In genomic region chr15:99707481-99708270, GRCh38 we compare ENCODE assay signal across 10 cellular contexts. TPM values are rescaled to one million over a fixed set of nuclear protein-coding genes. Genes with fewer than 3 reads are reported as not detected.
DNase-seq lines count a peak whose midpoint lies in the region; ATAC-seq and TF ChIP-seq lines count a peak whose summit lies in the region.
"Had no signal": no experiment of that assay in that cellular context is flagged by ENCODE, and none has a peak within 500 bp of the region (broad histone marks: within the 10 kb centered on the region; RNA-seq: fewer than 3 reads in every experiment).

No MANE protein-coding gene starts in this region.

- no peak overlapping the region for H2AK5ac ChIP-seq in mesenchymal stem cell (ENCODE audit: low read length, severe bottlenecking)

- H2BK120ac ChIP-seq in mesenchymal stem cell (ENCODE audit: low read depth, low read length): no peak overlapping the region

- H3K9me3 ChIP-seq in mesenchymal stem cell (ENCODE audit: control insufficient read depth, low read length): no peaks in the 10 kb centered on the region

- H2BK12ac ChIP-seq in mesenchymal stem cell (ENCODE audit: low read length in 2 of 2): peak overlapping the region in 1 of 2 experiments; percentile 64

- no peak overlapping the region for H3K4me2 ChIP-seq in mesenchymal stem cell (ENCODE audit: low read length, poor library complexity, severe bottlenecking)

- H2AFZ ChIP-seq in ACC112 (ENCODE audit: low read length, unreplicated experiment) (no peak overlapping the region), mesenchymal stem cell (ENCODE audit: low read depth, low read length) (no peak overlapping the region)

- no peak overlapping the region for H3K18ac ChIP-seq in mesenchymal stem cell (ENCODE audit: low read depth in 1 of 2, low read length in 2 of 2)

- H2BK5ac ChIP-seq in mesenchymal stem cell (ENCODE audit: low read depth, low read length, poor library complexity, severe bottlenecking): no peak overlapping the region

- H3K27me3 ChIP-seq in ACC112 (ENCODE audit: insufficient read depth, low read length): no peaks in the 10 kb centered on the region
- H3K27me3 ChIP-seq in mesenchymal stem cell (ENCODE audit: control insufficient read depth in 1 of 2, insufficient read depth in 1 of 2, low read length in 2 of 2): no peaks in the 10 kb centered on the region

- H3K4me1 ChIP-seq in ACC112 (ENCODE audit: control insufficient read depth, insufficient read depth, low read length, unreplicated experiment): peaks cover 46% of the 10 kb centered on the region
- H3K4me1 ChIP-seq in mesenchymal stem cell (ENCODE audit: control insufficient read depth, insufficient read depth, low read depth, low read length): peaks cover 8% of the 10 kb centered on the region

- no peak overlapping the region for H3K14ac ChIP-seq in mesenchymal stem cell (ENCODE audit: low read length in 2 of 2)

- TF ChIP-seq CTCF in astrocyte of the spinal cord (IDR thresholded peaks at IDR 0.05; ENCODE audit: low read depth, low read length): no peak

- in situ Hi-C loops in astrocyte of the spinal cord (cut with HindIII; ENCODE audit: low sequenced_read_pairs): no loop called here

- H3K23ac ChIP-seq in mesenchymal stem cell (ENCODE audit: low read length in 2 of 2): no peak overlapping the region

- H3K36me3 ChIP-seq in ACC112 (ENCODE audit: insufficient read depth, low read length) (0 out of 2 replicates have a peak, but pooled peaks cover 5% of the 10 kb centered on the region), mesenchymal stem cell (ENCODE audit: control insufficient read depth in 1 of 2, insufficient read depth in 2 of 2, low read depth in 1 of 2, low read length in 2 of 2) (peaks cover 24 to 27% of the 10 kb centered on the region in 2 experiments)

- peak overlapping the region; percentile 75 for H3K9ac ChIP-seq in mesenchymal stem cell (ENCODE audit: low read length)

- peak overlapping the region; percentile 58 for H3K4me3 ChIP-seq in ACC112 (ENCODE audit: low read depth, low read length)
- no peak overlapping the region for H3K4me3 ChIP-seq in astrocyte of the spinal cord (ENCODE audit: low read depth, low read length)
- H3K4me3 ChIP-seq in mesenchymal stem cell (ENCODE audit: insufficient read depth in 1 of 2, low read depth in 1 of 2, low read length in 2 of 2): peak overlapping the region in 1 of 2 experiments; percentile 55

- H2BK15ac ChIP-seq in mesenchymal stem cell (ENCODE audit: low read depth, poor library complexity, severe bottlenecking): no peak overlapping the region

- peaks cover 5% of the 10 kb centered on the region for H3K79me1 ChIP-seq in mesenchymal stem cell (replicated peaks; ENCODE audit: low read length, poor library complexity, severe bottlenecking)

- no peaks in the 10 kb centered on the region for H3K79me2 ChIP-seq in ACC112 (ENCODE audit: control insufficient read depth, insufficient read depth, low read length, unreplicated experiment)

- DNase-seq in astrocyte of the spinal cord (ENCODE audit: low read depth, low spot score) (peak; percentile 43), mesenchymal stem cell (peak; percentile 30), C1 segment of cervical spinal cord (lab: John Stamatoyannopoulos, UW) (no peak), anterior cingulate cortex (lab: John Stamatoyannopoulos, UW) (no peak)
- DNase-seq: hippocampal formation, NCI-H146 had no signal

- peak overlapping the region; percentile 59 for H3K27ac ChIP-seq in ACC112 (ENCODE audit: low read depth, low read length)
- H3K27ac ChIP-seq in mesenchymal stem cell (ENCODE audit: low read length, poor library complexity, severe bottlenecking): no peak overlapping the region

- 82% methylated on average over 8 of the region's 11 CpGs for WGBS in mesenchymal stem cell

- H4K8ac ChIP-seq in mesenchymal stem cell (ENCODE audit: low read length): no peak overlapping the region

- H3K4ac ChIP-seq in mesenchymal stem cell (ENCODE audit: low read depth in 1 of 2, low read length in 2 of 2): no peak overlapping the region

- ATAC-seq in GM21423 (IDR thresholded peaks at IDR 0.05; ENCODE audit: unreplicated experiment) (peak; percentile 39), GM19463 (IDR thresholded peaks at IDR 0.05; ENCODE audit: unreplicated experiment) (no peak), GM21528 (IDR thresholded peaks at IDR 0.05; ENCODE audit: low FRiP score, unreplicated experiment) (no peak)

- H4K91ac ChIP-seq in mesenchymal stem cell (ENCODE audit: low read length): no peak overlapping the region

RNA-seq across cellular contexts. Expression of gene LYSMD4, which starts 25.6 kb away (rescaled TPM):
- 4.6 TPM for polyA plus RNA-seq in mesenchymal stem cell (2013, experiment 1 of 2)
- 4.2 TPM for polyA plus RNA-seq in mesenchymal stem cell (2013, experiment 2 of 2)

Comparison
In these comparisons a context has a peak if more than half of its experiments do, and no peak if none do; other contexts are left out.
1. DNase-seq: peak in astrocyte of the spinal cord (single experiment) and mesenchymal stem cell (single experiment); none in C1 segment of cervical spinal cord (0 of 14) and anterior cingulate cortex (0 of 58).